Comparison of ENCODE assay signal across 18 cellular contexts in the genomic region with DNA sequence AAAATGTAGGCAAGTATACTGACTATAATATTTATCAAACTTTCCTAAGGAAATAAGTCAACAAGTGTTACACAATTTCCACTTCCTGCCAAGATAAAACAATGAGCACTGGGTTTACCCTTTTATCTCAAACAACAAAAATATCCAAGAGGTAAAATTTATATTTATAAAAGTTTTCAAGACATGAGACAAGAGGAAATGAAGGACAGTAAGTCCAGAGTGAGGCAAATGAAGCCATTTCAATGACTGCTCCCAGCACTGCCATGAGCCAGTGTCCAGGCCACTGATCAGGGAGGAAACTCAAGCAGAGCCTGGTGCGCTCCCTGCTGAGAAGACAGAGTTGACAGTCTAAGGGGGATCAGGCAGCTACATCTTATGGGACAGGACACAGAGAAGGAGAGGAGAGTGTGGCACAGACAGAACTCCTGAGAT.
A peak's percentile ranks its signal among the peaks of the same experiment; 100 is the strongest.
DNase-seq lines count a peak whose midpoint lies in the region; ATAC-seq and TF ChIP-seq lines count a peak whose summit lies in the region.
"Had no signal": no experiment of that assay in that cellular context is flagged by ENCODE, and none has a peak within 500 bp of the region (broad histone marks: within the 10 kb centered on the region; RNA-seq: fewer than 3 reads in every experiment).

No MANE protein-coding gene starts in this region.

- TF ChIP-seq CTCF in A673 (conservative IDR thresholded peaks at IDR 0.05; ENCODE audit: low read depth, low read length): no peak
- no peak for TF ChIP-seq CTCF in cardiac fibroblast (IDR thresholded peaks at IDR 0.05; ENCODE audit: low read depth, low read length)
- no peak for TF ChIP-seq CTCF in right lobe of liver (IDR thresholded peaks at IDR 0.05)

- H3K4me1 ChIP-seq in A673 (ENCODE audit: insufficient read depth, low read length, poor library complexity, severe bottlenecking) (peaks cover 19% of the 10 kb centered on the region), right lobe of liver (peaks cover 0 to 28% (median 10%) of the 10 kb centered on the region in 4 donors)
- H3K4me1 ChIP-seq: Peyer's patch had no signal

- peak; percentile 64 to 70 (median 66) for ATAC-seq in right lobe of liver
- ATAC-seq: SK-N-SH treated with all-trans-retinoic acid at 6 μM for 48 hours; stimulated activated naive B cell treated with anti-CD40 and anti-IgM and Interleukin-4, amounts not matched to agents 10 μg/mL and 1 μg/mL and 100 μg/mL, for 72 hours had no signal

- DNase-seq in A673 (ENCODE audit: low spot score) (peak; percentile 83), H7 (peak; percentile 3), cardiac fibroblast (ENCODE audit: low read depth in 2 of 2) (peak; percentile 35 to 46), right lobe of liver (no peak), hepatic stellate cell (ENCODE audit: low spot score) (no peak), amniotic stem cell (lab: John Stamatoyannopoulos, UW) (no peak)
- DNase-seq in stimulated activated CD4-positive, alpha-beta T cell treated with anti-CD3 and anti-CD28 coated beads, Interleukin-2, amount 100 ng/mL, for 48 hours: no peak
- DNase-seq in effector CD4-positive, alpha-beta T cell: no peak
- DNase-seq: activated CD4-positive, alpha-beta T cell treated with anti-CD3 and anti-CD28 coated beads, Interleukin-2, amount 10 ng/mL, durations not matched to agents 7 days and 5 days; activated naive CD4-positive, alpha-beta T cell treated with Interleukin-2 at 50 U/mL for 16 hours; CD8-positive, alpha-beta memory T cell; DMS79 treated with DMSO at 0.1 percent for 48 hours; NCI-H1436 treated with DMSO at 0.1 percent for 48 hours; Peyer's patch; stimulated activated naive B cell treated with anti-CD40 and anti-IgM and Interleukin-4, amounts not matched to agents 10 μg/mL and 1 μg/mL and 100 μg/mL, for 72 hours; T1000; trophoblast cell had no signal

- TF ChIP-seq POLR2A in right lobe of liver (IDR thresholded peaks at IDR 0.05): no peak

- WGBS in right lobe of liver (ENCODE audit: insufficient coverage, low coverage, low lambda C conversion rate, missing lambda C conversion rate): 88% methylated on average over 1 of the region's 1 CpG

- no TSS peak for BruUV-seq in A673 (replicated peaks; lab: Mats Ljungman, UMichigan)

- H3K4me3 ChIP-seq in A673 (ENCODE audit: low read depth, low read length, poor library complexity, severe bottlenecking) (no peak overlapping the region), H7 (ENCODE audit: insufficient read depth, low read depth, low read length) (no peak overlapping the region), cardiac fibroblast (replicated peaks in 1 of 2; ENCODE audit: low read depth in 2 of 2, low read length in 2 of 2) (no peak overlapping the region), right lobe of liver (no peak overlapping the region)
- H3K4me3 ChIP-seq: Peyer's patch had no signal

- H3K27me3 ChIP-seq in A673 (replicated peaks; ENCODE audit: insufficient read depth, low read depth, low read length, poor library complexity) (peaks cover 14% of the 10 kb centered on the region), H7 (ENCODE audit: control insufficient read depth, insufficient read depth, low read length) (no peaks in the 10 kb centered on the region), right lobe of liver (no peaks in the 10 kb centered on the region)
- H3K27me3 ChIP-seq: Peyer's patch had no signal

- no peak overlapping the region for H3K27ac ChIP-seq in A673 (ENCODE audit: low read depth, low read length, poor library complexity, severe bottlenecking)
- H3K27ac ChIP-seq in right lobe of liver: no peak overlapping the region
- H3K27ac ChIP-seq: Peyer's patch had no signal

- POLR2A ChIA-PET in A673 (lab: Charles Lee; ENCODE audit: low non-redundant PET): no interaction called here

- CTCF ChIA-PET in A673 (lab: Charles Lee): no interaction called here

- no peaks in the 10 kb centered on the region for H3K9me3 ChIP-seq in A673 (ENCODE audit: low read depth, low read length, poor library complexity, severe bottlenecking)
- no peaks in the 10 kb centered on the region for H3K9me3 ChIP-seq in right lobe of liver
- H3K9me3 ChIP-seq: Peyer's patch had no signal

- H3K36me3 ChIP-seq in A673 (ENCODE audit: insufficient read depth, low read length, poor library complexity, severe bottlenecking) (no peaks in the 10 kb centered on the region), H7 (replicated peaks; ENCODE audit: control insufficient read depth, insufficient read depth, low read length) (no peaks in the 10 kb centered on the region), right lobe of liver (no peaks in the 10 kb centered on the region)
- H3K36me3 ChIP-seq: Peyer's patch had no signal

- intact Hi-C loops in A673 (cut with micrococcal nuclease; ENCODE audit: unreplicated experiment): no loop called here
- intact Hi-C loops in right lobe of liver (cut with DNase I): no loop called here

Comparison
In these comparisons a context has a peak if more than half of its experiments do, and no peak if none do; other contexts are left out.
1. DNase-seq: peak in A673 (single experiment), H7 (single experiment) and cardiac fibroblast (2 of 2); none in right lobe of liver (0 of 3), hepatic stellate cell (single experiment), stimulated activated CD4-positive, alpha-beta T cell treated with anti-CD3 and anti-CD28 coated beads, Interleukin-2, amount 100 ng/mL, for 48 hours (0 of 2), amniotic stem cell (single experiment) and effector CD4-positive, alpha-beta T cell (single experiment).